ENCODE assay signal across 1 cellular context in the genomic region with DNA sequence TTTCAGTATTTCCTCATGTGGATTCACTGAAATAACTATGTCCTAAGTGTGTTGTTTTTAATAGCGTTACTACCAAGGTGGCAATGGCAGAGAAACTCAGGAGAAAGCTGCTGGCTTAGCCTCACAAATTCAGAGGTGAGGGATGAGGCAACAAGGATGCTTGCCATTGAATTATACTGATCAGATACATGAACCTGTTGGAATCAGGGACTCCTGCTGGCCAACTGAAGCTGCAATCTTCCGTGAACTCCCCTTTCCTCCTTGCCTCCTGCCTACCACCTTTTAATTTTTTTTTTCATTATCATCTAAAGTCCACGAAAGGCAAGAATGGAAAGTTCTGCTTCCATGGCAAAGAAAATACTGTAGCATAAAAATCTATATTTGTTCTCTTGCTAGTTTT.
TF ChIP-seq lines count a peak whose summit lies in the region.

No MANE protein-coding gene starts in this region.

TF ChIP-seq in GM23338, 12 proteins besides CTCF, POLR2A, EP300 and RAD21 (continued from another document):
- TF ChIP-seq REST (IDR thresholded peaks at IDR 0.05; ENCODE audit: unreplicated experiment) (no peak), POLR2AphosphoS5 (IDR thresholded peaks at IDR 0.05; ENCODE audit: low read depth) (no peak), NANOG (IDR thresholded peaks at IDR 0.05; ENCODE audit: borderline replicate concordance) (no peak), ZNF114 (CRISPR knock-in tag; IDR thresholded peaks at IDR 0.05) (no peak)
TF ChIP-seq in GM23338: peak in this region for 0.
